1 cellular context compared by ENCODE assay signal in genomic region chrX:104039689-104040505, GRCh38.
A peak's percentile ranks its signal among the peaks of the same experiment; 100 is the strongest.
TF ChIP-seq lines count a peak whose summit lies in the region.

TSS of gene H2BW2 (plus strand) at chrX:104039956. CDS start at chrX:104039995, 39 bp downstream.

TF ChIP-seq in K562, 482 proteins besides CTCF, POLR2A, EP300 and RAD21 (continued from another document):
- TF ChIP-seq, protein P1, sequence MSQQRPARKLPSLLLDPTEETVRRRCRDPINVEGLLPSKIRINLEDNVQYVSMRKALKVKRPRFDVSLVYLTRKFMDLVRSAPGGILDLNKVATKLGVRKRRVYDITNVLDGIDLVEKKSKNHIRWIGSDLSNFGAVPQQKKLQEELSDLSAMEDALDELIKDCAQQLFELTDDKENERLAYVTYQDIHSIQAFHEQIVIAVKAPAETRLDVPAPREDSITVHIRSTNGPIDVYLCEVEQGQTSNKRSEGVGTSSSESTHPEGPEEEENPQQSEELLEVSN (IDR thresholded peaks at IDR 0.05; ENCODE audit: borderline replicate concordance in 1 of 2, extremely low read depth in 1 of 2, insufficient read depth in 1 of 2, insufficient read length in 1 of 2, low read depth in 1 of 2, low read length in 1 of 2, poor library complexity in 1 of 2, severe bottlenecking in 1 of 2) = peak; percentile 42 to 70
- TF ChIP-seq L3MBTL2 (IDR thresholded peaks at IDR 0.05) = peak; percentile 64
- TF ChIP-seq CREM (IDR thresholded peaks at IDR 0.05; ENCODE audit: low read depth) = peak; percentile 38; the same call in 1 of the 2 replicates
